ENCODE assay signal across 8 cellular contexts in genomic region chr14:69129264-69129880, GRCh38. TPM values are rescaled to one million over a fixed set of nuclear protein-coding genes. Genes with fewer than 3 reads are reported as not detected.
DNase-seq lines count a peak whose midpoint lies in the region; ATAC-seq and TF ChIP-seq lines count a peak whose summit lies in the region.

No MANE protein-coding gene starts in this region.

- H3K27ac ChIP-seq in OCI-LY1 (ENCODE audit: low read depth, low read length, poor library complexity, severe bottlenecking), result no peak overlapping the region

- H3K9me2 ChIP-seq in OCI-LY1 (ENCODE audit: low read depth, low read length), result no peaks in the 10 kb centered on the region

- no peak overlapping the region for H3K4me3 ChIP-seq in OCI-LY1 (ENCODE audit: low read depth, low read length, poor library complexity, severe bottlenecking)
- no peak overlapping the region for H3K4me3 ChIP-seq in epithelial cell of proximal tubule (ENCODE audit: low read depth, low read length)

- H3K36me3 ChIP-seq in OCI-LY1 (ENCODE audit: insufficient read depth, low read length), result no peaks in the 10 kb centered on the region

- H3K27ac Mint-ChIP-seq in stimulated activated memory B cell treated with anti-CD40 and anti-IgM and Interleukin-4, amounts not matched to agents 10 μg/mL and 1 μg/mL and 100 μg/mL, for 72 hours, result no peak overlapping the region

- no peak for TF ChIP-seq EP300 in Ishikawa (IDR thresholded peaks at IDR 0.05; ENCODE audit: borderline replicate concordance)

- peaks cover 58% of the 10 kb centered on the region for H3K79me2 ChIP-seq in OCI-LY1 (ENCODE audit: insufficient read depth, low read length)

- no peaks in the 10 kb centered on the region for H3K9me3 ChIP-seq in OCI-LY1 (ENCODE audit: low read length)

- peak; percentile 80 for ATAC-seq in stimulated activated memory B cell treated with anti-CD40 and anti-IgM and Interleukin-4, amounts not matched to agents 10 μg/mL and 1 μg/mL and 100 μg/mL, for 72 hours
- no peak for ATAC-seq in HG02852 (IDR thresholded peaks at IDR 0.05; ENCODE audit: unreplicated experiment)

- H3K36me3 Mint-ChIP-seq in stimulated activated memory B cell treated with anti-CD40 and anti-IgM and Interleukin-4, amounts not matched to agents 10 μg/mL and 1 μg/mL and 100 μg/mL, for 72 hours, result no peaks in the 10 kb centered on the region

- no peaks in the 10 kb centered on the region for H3F3A ChIP-seq in OCI-LY1 (ENCODE audit: insufficient read depth, low read length)

- H3K9ac ChIP-seq in OCI-LY1 (ENCODE audit: low read length), result no peak overlapping the region

- H3K4me2 ChIP-seq in OCI-LY1 (ENCODE audit: low read length), result no peak overlapping the region

- no peak overlapping the region for H2AFZ ChIP-seq in OCI-LY1 (ENCODE audit: low read length)

- peak; percentile 96 for TF ChIP-seq CTCF in OCI-LY1 (IDR thresholded peaks at IDR 0.05; ENCODE audit: low read length)
- TF ChIP-seq CTCF in epithelial cell of proximal tubule (conservative IDR thresholded peaks at IDR 0.05; ENCODE audit: low read depth, low read length), result peak; percentile 98

- H3K4me1 Mint-ChIP-seq in stimulated activated memory B cell treated with anti-CD40 and anti-IgM and Interleukin-4, amounts not matched to agents 10 μg/mL and 1 μg/mL and 100 μg/mL, for 72 hours, result peaks cover 66% of the 10 kb centered on the region

- no peaks in the 10 kb centered on the region for H3K9me3 Mint-ChIP-seq in stimulated activated memory B cell treated with anti-CD40 and anti-IgM and Interleukin-4, amounts not matched to agents 10 μg/mL and 1 μg/mL and 100 μg/mL, for 72 hours

- no peak overlapping the region for H3K4me3 Mint-ChIP-seq in stimulated activated memory B cell treated with anti-CD40 and anti-IgM and Interleukin-4, amounts not matched to agents 10 μg/mL and 1 μg/mL and 100 μg/mL, for 72 hours

- H3K27me3 Mint-ChIP-seq in stimulated activated memory B cell treated with anti-CD40 and anti-IgM and Interleukin-4, amounts not matched to agents 10 μg/mL and 1 μg/mL and 100 μg/mL, for 72 hours, result no peaks in the 10 kb centered on the region

- H3K27me3 ChIP-seq in OCI-LY1 (ENCODE audit: insufficient read depth, low read length), result no peaks in the 10 kb centered on the region

- TF ChIP-seq RAD21 in Ishikawa (IDR thresholded peaks at IDR 0.05; ENCODE audit: low read depth), result peak; percentile 92

- peak; percentile 61 for DNase-seq in GM04504 (ENCODE audit: low read depth)
- peak; percentile 60 for DNase-seq in activated T-cell treated with anti-CD3 and anti-CD28 coated beads for 1 hour (ENCODE audit: low read depth)
- peak; percentile 49 for DNase-seq in epithelial cell of proximal tubule (ENCODE audit: low read depth)
- peak; percentile 84 for DNase-seq in myocyte (ENCODE audit: low read depth)

- peaks cover 32% of the 10 kb centered on the region for H3K4me1 ChIP-seq in OCI-LY1 (ENCODE audit: insufficient read depth, low read length, severe bottlenecking)

- H4K20me1 ChIP-seq in OCI-LY1 (ENCODE audit: insufficient read depth, low read length), result no peaks in the 10 kb centered on the region

TF ChIP-seq in Ishikawa, 13 proteins besides CTCF, POLR2A, EP300 and RAD21:
- TF ChIP-seq NFIC (IDR thresholded peaks at IDR 0.05), result no peak

RNA-seq across cellular contexts. Expression of gene DCAF5, which starts 23.5 kb away (rescaled TPM):
- 10.4 and 14.5 TPM in 2 replicates for total RNA-seq in epithelial cell of proximal tubule
- 41.6 and 41.8 TPM in 2 replicates for total RNA-seq in myocyte
- polyA plus RNA-seq in myocyte (2012), result 38.8 TPM
